In genomic region chr4:84800256-84800655, GRCh38 we compare ENCODE assay signal across 15 cellular contexts.
"Had no signal": no experiment of that assay in that cellular context is flagged by ENCODE, and none has a peak within 500 bp of the region (broad histone marks: within the 10 kb centered on the region; RNA-seq: fewer than 3 reads in every experiment).

No MANE protein-coding gene starts in this region.

- H3K27me3 ChIP-seq: body of pancreas, sigmoid colon, upper lobe of left lung had no signal

- ATAC-seq: body of pancreas; effector memory CD8-positive, alpha-beta T cell; stimulated activated naive CD8-positive, alpha-beta T cell treated with anti-CD3 and anti-CD28 coated beads, Interleukin-15, amount 100 ng/mL, for 72 hours; WTC11 had no signal

- H3K9me3 ChIP-seq: body of pancreas, sigmoid colon, upper lobe of left lung had no signal

- H3K4me1 ChIP-seq: body of pancreas, parathyroid adenoma, upper lobe of left lung had no signal

- H3K4me3 ChIP-seq: body of pancreas, sigmoid colon, upper lobe of left lung had no signal

- H3K79me2 ChIP-seq: parathyroid adenoma had no signal

- H3K9ac ChIP-seq: parathyroid adenoma had no signal

- DNase-seq: activated CD4-positive, alpha-beta memory T cell treated with anti-CD3 and anti-CD28 coated beads, Interleukin-2, amount 10 ng/mL, durations not matched to agents 7 days and 5 days; activated CD4-positive, alpha-beta T cell treated with anti-CD3 and anti-CD28 coated beads for 4 hours; activated gamma-delta T cell; activated T-cell treated with anti-CD3 and anti-CD28 coated beads, Interleukin-2, amount 50 U/mL, for 48 hours; amniotic stem cell; body of pancreas; effector memory CD8-positive, alpha-beta T cell; erythroblast; sigmoid colon; stimulated activated CD4-positive, alpha-beta T cell treated with anti-CD3 and anti-CD28 coated beads, Interleukin-1b, Interleukin-23, amount 100 ng/mL, for 48 hours; stimulated activated naive CD8-positive, alpha-beta T cell treated with anti-CD3 and anti-CD28 coated beads, Interleukin-15, amount 100 ng/mL, for 72 hours; upper lobe of left lung had no signal

- H3K27ac ChIP-seq: body of pancreas, parathyroid adenoma, sigmoid colon, upper lobe of left lung had no signal

- H2AFZ ChIP-seq: parathyroid adenoma had no signal

- FAIRE-seq: TTC549 had no signal
